ENCODE assay signal across 8 cellular contexts in genomic region chr2:51194656-51195055, GRCh38.
"Had no signal": no experiment of that assay in that cellular context is flagged by ENCODE, and none has a peak within 500 bp of the region (broad histone marks: within the 10 kb centered on the region; RNA-seq: fewer than 3 reads in every experiment).

No MANE protein-coding gene starts in this region.

- H3K4me1 ChIP-seq: HAP-1 had no signal

- H3K36me3 ChIP-seq: HAP-1 had no signal

- H2AFZ ChIP-seq: GM23248, GM23338 had no signal

- DNase-seq: GM23248, GOT3, H7, H9, HCEC 1CT, HFFc6 had no signal

- H3K4me3 Mint-ChIP-seq: GM23338, H9, HFFc6 had no signal

- H3K27ac Mint-ChIP-seq: GM23338, H9, HFFc6 had no signal

- H3K4me3 ChIP-seq: GM23248, GM23338, HAP-1 had no signal

- H3K9me3 ChIP-seq: HAP-1 had no signal

- H3K4me2 ChIP-seq: GM23338 had no signal

- H3K4me1 Mint-ChIP-seq: GM23338 had no signal

- H3K27ac ChIP-seq: GM23248 had no signal
